1 cellular context compared by ENCODE assay signal in the genomic region with DNA sequence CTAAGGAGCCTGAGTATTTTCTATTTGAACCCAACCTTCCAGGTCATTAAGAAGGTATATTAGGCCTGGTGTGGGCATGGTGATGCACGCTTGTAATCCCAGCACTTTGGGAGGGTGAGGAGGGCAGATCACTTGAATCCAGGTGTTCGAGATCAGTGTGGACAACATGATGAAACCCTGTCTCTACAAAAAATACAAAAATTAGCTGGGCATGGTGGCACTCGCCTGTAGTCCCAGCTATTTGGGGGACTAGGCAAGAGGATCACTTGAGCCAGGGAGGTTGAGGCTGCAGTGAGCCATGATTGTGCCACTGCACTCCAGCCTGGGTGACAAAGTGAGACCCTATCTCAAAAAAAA.
A peak's percentile ranks its signal among the peaks of the same experiment; 100 is the strongest.
TF ChIP-seq lines count a peak whose summit lies in the region.
"Not testable (repeated sequence)": the region's sequence is repeated elsewhere in the genome, so short reads cannot be mapped to it uniquely, and the experiment has no call there.

No MANE protein-coding gene starts in this region.

TF ChIP-seq in K562, 482 proteins besides CTCF, POLR2A, EP300 and RAD21:
- TF ChIP-seq ZNF121 (CRISPR knock-in tag; conservative IDR thresholded peaks at IDR 0.05): peak; percentile 37; the same call in 1 of the 2 replicates
- TF ChIP-seq, protein P1, sequence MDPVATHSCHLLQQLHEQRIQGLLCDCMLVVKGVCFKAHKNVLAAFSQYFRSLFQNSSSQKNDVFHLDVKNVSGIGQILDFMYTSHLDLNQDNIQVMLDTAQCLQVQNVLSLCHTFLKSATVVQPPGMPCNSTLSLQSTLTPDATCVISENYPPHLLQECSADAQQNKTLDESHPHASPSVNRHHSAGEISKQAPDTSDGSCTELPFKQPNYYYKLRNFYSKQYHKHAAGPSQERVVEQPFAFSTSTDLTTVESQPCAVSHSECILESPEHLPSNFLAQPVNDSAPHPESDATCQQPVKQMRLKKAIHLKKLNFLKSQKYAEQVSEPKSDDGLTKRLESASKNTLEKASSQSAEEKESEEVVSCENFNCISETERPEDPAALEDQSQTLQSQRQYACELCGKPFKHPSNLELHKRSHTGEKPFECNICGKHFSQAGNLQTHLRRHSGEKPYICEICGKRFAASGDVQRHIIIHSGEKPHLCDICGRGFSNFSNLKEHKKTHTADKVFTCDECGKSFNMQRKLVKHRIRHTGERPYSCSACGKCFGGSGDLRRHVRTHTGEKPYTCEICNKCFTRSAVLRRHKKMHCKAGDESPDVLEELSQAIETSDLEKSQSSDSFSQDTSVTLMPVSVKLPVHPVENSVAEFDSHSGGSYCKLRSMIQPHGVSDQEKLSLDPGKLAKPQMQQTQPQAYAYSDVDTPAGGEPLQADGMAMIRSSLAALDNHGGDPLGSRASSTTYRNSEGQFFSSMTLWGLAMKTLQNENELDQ (CRISPR knock-in tag; IDR thresholded peaks at IDR 0.05; ENCODE audit: borderline replicate concordance): peak; percentile 34; the same call in 1 of the 2 replicates
- TF ChIP-seq, protein P2, sequence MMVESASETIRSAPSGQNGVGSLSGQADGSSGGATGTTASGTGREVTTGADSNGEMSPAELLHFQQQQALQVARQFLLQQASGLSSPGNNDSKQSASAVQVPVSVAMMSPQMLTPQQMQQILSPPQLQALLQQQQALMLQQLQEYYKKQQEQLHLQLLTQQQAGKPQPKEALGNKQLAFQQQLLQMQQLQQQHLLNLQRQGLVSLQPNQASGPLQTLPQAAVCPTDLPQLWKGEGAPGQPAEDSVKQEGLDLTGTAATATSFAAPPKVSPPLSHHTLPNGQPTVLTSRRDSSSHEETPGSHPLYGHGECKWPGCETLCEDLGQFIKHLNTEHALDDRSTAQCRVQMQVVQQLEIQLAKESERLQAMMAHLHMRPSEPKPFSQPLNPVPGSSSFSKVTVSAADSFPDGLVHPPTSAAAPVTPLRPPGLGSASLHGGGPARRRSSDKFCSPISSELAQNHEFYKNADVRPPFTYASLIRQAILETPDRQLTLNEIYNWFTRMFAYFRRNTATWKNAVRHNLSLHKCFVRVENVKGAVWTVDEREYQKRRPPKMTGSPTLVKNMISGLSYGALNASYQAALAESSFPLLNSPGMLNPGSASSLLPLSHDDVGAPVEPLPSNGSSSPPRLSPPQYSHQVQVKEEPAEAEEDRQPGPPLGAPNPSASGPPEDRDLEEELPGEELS (CRISPR knock-in tag; IDR thresholded peaks at IDR 0.05; ENCODE audit: borderline replicate concordance): peak; percentile 77; the same call in 1 of the 2 replicates
- TF ChIP-seq FOXK1 (CRISPR knock-in tag; IDR thresholded peaks at IDR 0.05; ENCODE audit: borderline replicate concordance): 0 out of 2 replicates have a peak, but pooled peaks have one; percentile 29
- TF ChIP-seq ETV6 (IDR thresholded peaks at IDR 0.05; ENCODE audit: borderline replicate concordance in 1 of 2, low read depth in 2 of 2, low read length in 1 of 2): not testable (repeated sequence)
- TF ChIP-seq ETV6 (CRISPR knock-in tag; IDR thresholded peaks at IDR 0.05; ENCODE audit: borderline replicate concordance): peak; percentile 71; the same call in 1 of the 2 replicates
